8 cellular contexts compared by ENCODE assay signal in the genomic region with DNA sequence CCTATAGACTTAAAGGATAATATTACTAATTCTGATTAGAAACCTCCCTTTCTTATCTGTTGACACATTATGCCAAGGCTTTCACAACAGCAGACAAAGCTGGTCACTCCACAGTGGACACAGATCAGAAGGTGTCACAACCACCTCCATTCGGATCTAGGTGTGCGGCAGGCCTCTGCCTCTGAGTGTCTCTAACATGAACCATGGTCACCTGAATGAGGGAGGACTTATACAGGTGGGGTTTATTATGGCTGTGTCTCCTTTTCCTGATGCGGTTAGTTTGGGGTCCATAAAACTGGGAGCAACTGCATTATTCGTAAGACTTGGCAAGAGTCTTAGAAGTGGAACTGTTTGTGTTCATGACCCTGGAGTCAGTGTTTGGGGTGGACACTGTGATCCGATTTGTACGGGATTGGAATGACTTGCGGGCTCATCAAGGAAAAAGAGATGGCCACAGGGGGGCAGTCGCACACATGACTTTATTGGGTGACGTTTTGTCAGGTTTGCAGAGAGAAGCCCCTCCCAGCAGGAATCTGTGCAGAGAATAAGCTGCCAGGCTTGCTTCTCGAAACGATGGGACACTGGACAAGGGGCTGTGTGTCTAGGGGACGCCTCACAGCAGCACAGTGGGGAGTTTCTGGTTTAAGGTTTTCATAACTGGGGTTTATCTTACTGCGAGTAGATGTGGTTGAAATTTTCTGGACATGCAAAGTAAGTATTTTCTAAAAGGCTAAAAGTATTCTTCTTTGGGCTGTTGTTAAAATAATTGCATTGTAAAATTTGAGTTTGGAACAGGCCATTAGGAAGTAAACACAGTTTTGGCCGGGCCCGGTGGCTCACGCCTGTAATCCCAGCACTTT.
DNase-seq lines count a peak whose midpoint lies in the region; ATAC-seq and TF ChIP-seq lines count a peak whose summit lies in the region.

No MANE protein-coding gene starts in this region.

- DNase-seq in AG08396 (ENCODE audit: low spot score) (peak; percentile 64), NCI-H1694 (lab: John Stamatoyannopoulos, UW) (peak; percentile 65), cerebellar cortex (ENCODE audit: low spot score) (peak; percentile 72), left lobe of liver (ENCODE audit: low spot score) (peak; percentile 59), T1000 (lab: John Stamatoyannopoulos, UW) (no peak)
- peak; percentile 28 to 54 for DNase-seq in stimulated activated CD4-positive, alpha-beta T cell treated with anti-CD3 and anti-CD28 coated beads, Interleukin-4, amount 100 ng/mL, for 4 hours

- ATAC-seq in GM18907 (IDR thresholded peaks at IDR 0.05; ENCODE audit: unreplicated experiment) (peak; percentile 62), left lobe of liver (peak; percentile 95)

- TF ChIP-seq CTCF in VCaP (conservative IDR thresholded peaks at IDR 0.05), result peak; percentile 82

- H3K27ac ChIP-seq in VCaP, result peak overlapping the region; percentile 35; the same call in 1 of the 2 replicates
